23 cellular contexts compared by ENCODE assay signal in genomic region chr2:121881038-121881437, GRCh38.
"Had no signal": no experiment of that assay in that cellular context is flagged by ENCODE, and none has a peak within 500 bp of the region (broad histone marks: within the 10 kb centered on the region; RNA-seq: fewer than 3 reads in every experiment).

No MANE protein-coding gene starts in this region.

- H3K27me3 ChIP-seq: colonic mucosa, dorsolateral prefrontal cortex, esophagus muscularis mucosa, esophagus squamous epithelium, foreskin keratinocyte, gastrocnemius medialis, gastroesophageal sphincter had no signal

- ATAC-seq: effector memory CD8-positive, alpha-beta T cell; esophagus mucosa; foreskin keratinocyte; gastrocnemius medialis; gastroesophageal sphincter had no signal

- H3K36me3 ChIP-seq: colonic mucosa, esophagus muscularis mucosa, esophagus squamous epithelium, gastrocnemius medialis, gastroesophageal sphincter had no signal

- H3K27ac ChIP-seq: colonic mucosa, coronary artery, dorsolateral prefrontal cortex, epithelial cell of prostate, esophagus muscularis mucosa, esophagus squamous epithelium, foreskin keratinocyte, gastrocnemius medialis, gastroesophageal sphincter had no signal

- H3K4me3 ChIP-seq: colonic mucosa, coronary artery, dorsolateral prefrontal cortex, esophagus muscularis mucosa, esophagus squamous epithelium, gastrocnemius medialis, gastroesophageal sphincter had no signal

- H3K27ac Mint-ChIP-seq: dendritic cell treated with granulocyte-macrophage colony-stimulating factor and Interleukin-4, amounts not matched to agents 40 ng/mL and 50 ng/mL, for 4 days; effector memory CD8-positive, alpha-beta T cell; endodermal cell had no signal

- H3K4me3 Mint-ChIP-seq: dendritic cell treated with granulocyte-macrophage colony-stimulating factor and Interleukin-4, amounts not matched to agents 40 ng/mL and 50 ng/mL, for 4 days; effector memory CD8-positive, alpha-beta T cell; endodermal cell had no signal

- H3K4me1 Mint-ChIP-seq: endodermal cell had no signal

- DNase-seq: colonic mucosa; cortex of kidney; dermis blood vessel endothelial cell; dorsolateral prefrontal cortex; effector CD4-positive, alpha-beta T cell; effector CD8-positive, alpha-beta T cell; effector memory CD4-positive, alpha-beta T cell; effector memory CD8-positive, alpha-beta T cell; endodermal cell; erythroblast; esophagus squamous epithelium; foreskin fibroblast; foreskin keratinocyte; foreskin melanocyte; gastrocnemius medialis; glutamatergic neuron; head of caudate nucleus had no signal

- H3K9me3 Mint-ChIP-seq: dendritic cell treated with granulocyte-macrophage colony-stimulating factor and Interleukin-4, amounts not matched to agents 40 ng/mL and 50 ng/mL, for 4 days; effector memory CD8-positive, alpha-beta T cell had no signal

- H3K4me1 ChIP-seq: colonic mucosa, esophagus muscularis mucosa, esophagus squamous epithelium, foreskin keratinocyte, gastrocnemius medialis, gastroesophageal sphincter had no signal

- H3K9me3 ChIP-seq: colonic mucosa, esophagus muscularis mucosa, esophagus squamous epithelium, gastrocnemius medialis had no signal
